17 cellular contexts compared by ENCODE assay signal in genomic region chr4:7367361-7367760, GRCh38.
DNase-seq lines count a peak whose midpoint lies in the region; ATAC-seq and TF ChIP-seq lines count a peak whose summit lies in the region.
"Had no signal": no experiment of that assay in that cellular context is flagged by ENCODE, and none has a peak within 500 bp of the region (broad histone marks: within the 10 kb centered on the region; RNA-seq: fewer than 3 reads in every experiment).

No MANE protein-coding gene starts in this region.

- peaks cover 77% of the 10 kb centered on the region for H3K4me1 ChIP-seq in BLaER1
- peaks cover 4% of the 10 kb centered on the region for H3K4me1 ChIP-seq in osteoblast (ENCODE audit: insufficient read depth, low read length)

- H3K27ac ChIP-seq in BLaER1 = peak overlapping the region; percentile 58; the same call in 1 of the 2 replicates
- H3K27ac ChIP-seq in caudate nucleus (ENCODE audit: low read depth, low read length) = peak overlapping the region; percentile 53
- H3K27ac ChIP-seq in osteoblast (ENCODE audit: low read depth, low read length) = no peak overlapping the region

- peaks cover 3% of the 10 kb centered on the region; the same call in 1 of the 2 replicates for H3K9me3 ChIP-seq in BLaER1
- no peaks in the 10 kb centered on the region for H3K9me3 ChIP-seq in osteoblast (ENCODE audit: low read depth, low read length)
- H3K9me3 ChIP-seq: MG63 had no signal

- H3K36me3 ChIP-seq in BLaER1 (no peaks in the 10 kb centered on the region), osteoblast (ENCODE audit: insufficient read depth, low read length) (no peaks in the 10 kb centered on the region)
- H3K36me3 ChIP-seq: MG63 had no signal

- no peak overlapping the region for H2AFZ ChIP-seq in osteoblast (ENCODE audit: low read length)

- ATAC-seq in HG03571 (IDR thresholded peaks at IDR 0.05; ENCODE audit: unreplicated experiment) (no peak), HG03439 (IDR thresholded peaks at IDR 0.05; ENCODE audit: unreplicated experiment) (no peak)

- peak; percentile 42 for DNase-seq in NCI-H1092 (lab: John Stamatoyannopoulos, UW)
- peak in 3 of 61 donors; percentile 34 to 38 (median 36) for DNase-seq in caudate nucleus (lab: John Stamatoyannopoulos, UW)
- peak; percentile 44 for DNase-seq in osteoblast (ENCODE audit: insufficient read length, low spot score, missing footprints)
- no peak for DNase-seq in AML-193 (lab: John Stamatoyannopoulos, UW)
- DNase-seq: CD4-positive, alpha-beta T cell; DMS79; H9; IMR-90; Karpas-422; NCI-H1105; NCI-H187 treated with DMSO at 0.1 percent for 48 hours; NCI-H2171 treated with DMSO at 0.1 percent for 48 hours; SIG-M5 had no signal

- H3K4me3 ChIP-seq in BLaER1 = no peak overlapping the region
- H3K4me3 ChIP-seq in osteoblast (ENCODE audit: insufficient read depth, low read length) = no peak overlapping the region
- H3K4me3 ChIP-seq: MG63 had no signal

- no peaks in the 10 kb centered on the region for H3K79me2 ChIP-seq in osteoblast (ENCODE audit: insufficient read depth, low read length)

- H3K27me3 ChIP-seq in BLaER1 (no peaks in the 10 kb centered on the region), osteoblast (ENCODE audit: insufficient read depth, low read length) (peaks cover 42% of the 10 kb centered on the region)
- H3K27me3 ChIP-seq: MG63 had no signal

- H4K20me1 ChIP-seq in BLaER1 (no peaks in the 10 kb centered on the region), osteoblast (ENCODE audit: insufficient read depth, low read length) (no peaks in the 10 kb centered on the region)

- H3K4me2 ChIP-seq in BLaER1 (peak overlapping the region; percentile 72), osteoblast (ENCODE audit: insufficient read depth, low read length) (no peak overlapping the region)

- no peak for TF ChIP-seq CTCF in osteoblast (IDR thresholded peaks at IDR 0.05; ENCODE audit: extremely low read depth, low read depth, low read length)

- H3K9ac ChIP-seq in BLaER1 = 0 out of 2 replicates have a peak overlapping the region, but pooled peaks have one; percentile 4

Comparison
In these comparisons a context has a peak if more than half of its experiments do, and no peak if none do; other contexts are left out.
1. DNase-seq: peak in NCI-H1092 (single experiment) and osteoblast (single experiment); none in AML-193 (0 of 2).